Comparison of ENCODE assay signal across 21 cellular contexts in genomic region chr6:55943329-55943728, GRCh38.
DNase-seq lines count a peak whose midpoint lies in the region; ATAC-seq and TF ChIP-seq lines count a peak whose summit lies in the region.
"Had no signal": no experiment of that assay in that cellular context is flagged by ENCODE, and none has a peak within 500 bp of the region (broad histone marks: within the 10 kb centered on the region; RNA-seq: fewer than 3 reads in every experiment).

No MANE protein-coding gene starts in this region.

- no peak overlapping the region for H2BK120ac ChIP-seq in trophoblast cell (ENCODE audit: insufficient read depth, low read length, poor library complexity)

- intact Hi-C loops in ascending aorta (cut with DNase I): no loop called here

- ATAC-seq in GM18498 (IDR thresholded peaks at IDR 0.05; ENCODE audit: unreplicated experiment): no peak
- ATAC-seq: activated T-cell treated with anti-CD3 and anti-CD28 coated beads, Interleukin-2, amount 50 U/mL, for 72 hours; body of pancreas; HCT116; left cardiac atrium had no signal

- H3K36me3 ChIP-seq in adipocyte (ENCODE audit: control insufficient read depth, insufficient read depth, low read length, severe bottlenecking): no peaks in the 10 kb centered on the region
- H3K36me3 ChIP-seq in trophoblast cell (ENCODE audit: control insufficient read depth in 1 of 2, insufficient read depth in 2 of 2, low read length in 2 of 2): no peaks in the 10 kb centered on the region
- H3K36me3 ChIP-seq in ascending aorta: no peaks in the 10 kb centered on the region
- H3K36me3 ChIP-seq: colonic mucosa, MG63, tibial nerve had no signal

- DNase-seq in EH (ENCODE audit: low read depth): peak; percentile 4
- DNase-seq in adipocyte (ENCODE audit: low read depth): peak; percentile 55
- DNase-seq in fibroblast of peridontal ligament (ENCODE audit: extremely low read depth): peak; percentile 70
- DNase-seq in trophoblast cell: peak; percentile 10 to 70
- no peak for DNase-seq in ascending aorta (ENCODE audit: low spot score in 2 of 2)
- DNase-seq in NCI-H446 (lab: John Stamatoyannopoulos, UW): no peak
- DNase-seq in stimulated activated CD4-positive, alpha-beta T cell treated with anti-CD3 and anti-CD28 coated beads, Interleukin-12 subunit alpha, Interleukin-12 subunit beta, amount 100 ng/mL, for 4 hours: no peak
- DNase-seq: activated naive CD4-positive, alpha-beta T cell treated with anti-CD3 and anti-CD28 coated beads, Interleukin-2, amount 50 U/mL, for 16 hours; activated T-cell treated with anti-CD3 and anti-CD28 coated beads, Interleukin-2, amount 50 U/mL, for 72 hours; body of pancreas; colonic mucosa; DMS79 treated with DMSO at 0.1 percent for 48 hours; left cardiac atrium; MG63; NCI-H1436; NCI-H524 treated with DMSO at 0.1 percent for 48 hours; small intestine; stimulated activated CD4-positive, alpha-beta T cell treated with anti-CD3 and anti-CD28 coated beads, Interleukin-4, amount 100 ng/mL, for 1 hour had no signal

- H3K9ac ChIP-seq in adipocyte (ENCODE audit: low read length) (peak overlapping the region; percentile 47), trophoblast cell (ENCODE audit: low read length) (no peak overlapping the region)

- H3K4me1 ChIP-seq in adipocyte (ENCODE audit: control insufficient read depth, insufficient read depth, low read length): peaks cover 23% of the 10 kb centered on the region
- no peaks in the 10 kb centered on the region for H3K4me1 ChIP-seq in trophoblast cell (ENCODE audit: control insufficient read depth in 1 of 2, insufficient read depth in 2 of 2, low read length in 2 of 2)
- H3K4me1 ChIP-seq in ascending aorta: no peaks in the 10 kb centered on the region
- H3K4me1 ChIP-seq: body of pancreas, colonic mucosa, tibial nerve had no signal

- H3K23ac ChIP-seq in trophoblast cell (ENCODE audit: low read length): no peak overlapping the region

- no peak overlapping the region for H2AFZ ChIP-seq in trophoblast cell (ENCODE audit: insufficient read depth, low read length, poor library complexity)

- no peak overlapping the region for H2AK5ac ChIP-seq in trophoblast cell (ENCODE audit: low read length)

- H4K91ac ChIP-seq in trophoblast cell (ENCODE audit: low read depth, low read length): no peak overlapping the region

- no peak overlapping the region for H3K4me2 ChIP-seq in trophoblast cell (ENCODE audit: low read length)

- no peaks in the 10 kb centered on the region for H3K9me3 ChIP-seq in adipocyte (ENCODE audit: control insufficient read depth, low read length)
- H3K9me3 ChIP-seq in trophoblast cell (ENCODE audit: insufficient read depth, low read depth, low read length): no peaks in the 10 kb centered on the region
- H3K9me3 ChIP-seq in ascending aorta: no peaks in the 10 kb centered on the region
- H3K9me3 ChIP-seq: body of pancreas, colonic mucosa, MG63, tibial nerve had no signal

- 100% methylated on average over 1 of the region's 3 CpGs for WGBS in trophoblast cell (ENCODE audit: extremely low coverage, insufficient coverage, insufficient read length)

- no peak overlapping the region for H3K18ac ChIP-seq in trophoblast cell (ENCODE audit: low read length)

- H3K79me2 ChIP-seq in trophoblast cell (ENCODE audit: control insufficient read depth, insufficient read depth, low read length, poor library complexity): no peaks in the 10 kb centered on the region

- H4K8ac ChIP-seq in trophoblast cell (ENCODE audit: low read depth, low read length): no peak overlapping the region

- H2BK5ac ChIP-seq in trophoblast cell (ENCODE audit: low read depth, low read length, poor library complexity): no peak overlapping the region

- no peak overlapping the region for H2BK12ac ChIP-seq in trophoblast cell (ENCODE audit: low read length)

- H3K79me1 ChIP-seq in trophoblast cell (ENCODE audit: low read length): no peaks in the 10 kb centered on the region

- TF ChIP-seq CTCF in ascending aorta (IDR thresholded peaks at IDR 0.05): no peak

- H3K27ac ChIP-seq in trophoblast cell (ENCODE audit: low read depth, low read length): no peak overlapping the region
- H3K27ac ChIP-seq in ascending aorta: no peak overlapping the region
- H3K27ac ChIP-seq: body of pancreas, colonic mucosa had no signal

- H4K12ac ChIP-seq in trophoblast cell (ENCODE audit: low read depth, low read length): no peak overlapping the region

- H3K4me3 ChIP-seq in adipocyte (ENCODE audit: low read length) (no peak overlapping the region), trophoblast cell (ENCODE audit: low read depth, low read length) (no peak overlapping the region), ascending aorta (no peak overlapping the region)
- H3K4me3 ChIP-seq: body of pancreas, colonic mucosa, MG63, tibial nerve had no signal

- H3K4ac ChIP-seq in trophoblast cell (ENCODE audit: low read depth, low read length): no peak overlapping the region

- H3K14ac ChIP-seq in trophoblast cell (ENCODE audit: low read length): no peak overlapping the region

- H3K27me3 ChIP-seq in adipocyte (replicated peaks; ENCODE audit: control insufficient read depth, insufficient read depth, low read length): no peaks in the 10 kb centered on the region
- no peaks in the 10 kb centered on the region for H3K27me3 ChIP-seq in trophoblast cell (ENCODE audit: insufficient read depth, low read length)
- no peaks in the 10 kb centered on the region for H3K27me3 ChIP-seq in ascending aorta
- H3K27me3 ChIP-seq: body of pancreas, colonic mucosa, MG63, tibial nerve had no signal

Comparison
In these comparisons a context has a peak if more than half of its experiments do, and no peak if none do; other contexts are left out.
1. DNase-seq: peak in EH (single experiment), adipocyte (single experiment), fibroblast of peridontal ligament (single experiment) and trophoblast cell (2 of 2); none in ascending aorta (0 of 2), NCI-H446 (0 of 2) and stimulated activated CD4-positive, alpha-beta T cell treated with anti-CD3 and anti-CD28 coated beads, Interleukin-12 subunit alpha, Interleukin-12 subunit beta, amount 100 ng/mL, for 4 hours (single experiment).